Comparison of ENCODE assay signal across 25 cellular contexts in the genomic region with DNA sequence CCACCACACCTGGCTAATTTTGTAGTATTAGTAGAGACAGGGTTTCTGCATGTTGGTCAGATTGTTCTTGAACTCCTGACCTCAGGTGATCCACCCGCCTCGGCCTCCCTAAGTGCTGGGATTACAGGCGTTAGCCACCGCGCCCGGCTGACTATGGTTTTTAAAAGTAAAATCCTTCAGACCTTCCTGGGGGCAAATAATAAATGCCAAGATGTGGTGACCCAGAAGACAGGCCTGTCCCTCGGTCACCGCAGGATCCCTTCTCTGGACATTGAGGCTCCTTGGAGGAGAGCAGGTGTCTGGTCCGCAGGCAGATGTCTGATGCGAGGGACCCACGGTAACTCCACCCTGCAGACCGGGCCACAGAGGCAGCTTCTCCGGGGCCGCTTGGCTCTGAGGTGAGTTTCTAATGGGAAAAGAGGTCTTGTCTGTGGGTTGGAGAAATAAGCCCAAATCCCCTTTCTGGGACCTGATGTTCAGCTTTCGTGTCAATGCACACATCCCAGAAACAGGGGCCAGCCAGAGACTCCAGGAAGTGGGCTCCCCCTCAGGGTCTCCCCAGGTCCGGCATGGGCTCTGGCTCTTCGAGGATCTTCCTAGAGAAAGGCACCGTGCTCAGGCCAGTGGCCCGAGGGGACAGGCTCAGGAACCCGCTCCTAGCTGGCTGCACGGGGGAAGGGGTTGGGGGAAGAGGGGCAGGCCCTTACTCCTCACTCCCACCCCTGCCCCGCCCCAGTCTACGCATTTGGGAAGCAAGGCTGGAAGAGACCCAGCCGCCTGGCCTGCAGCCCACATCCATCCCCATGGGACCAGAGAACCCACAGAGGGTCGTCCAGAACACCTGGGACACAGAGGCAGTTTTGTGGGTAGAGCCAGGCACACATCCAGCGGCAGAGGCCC.
DNase-seq lines count a peak whose midpoint lies in the region; ATAC-seq and TF ChIP-seq lines count a peak whose summit lies in the region.
"Had no signal": no experiment of that assay in that cellular context is flagged by ENCODE, and none has a peak within 500 bp of the region (broad histone marks: within the 10 kb centered on the region; RNA-seq: fewer than 3 reads in every experiment).

No MANE protein-coding gene starts in this region.

- no peak overlapping the region for H4K8ac ChIP-seq in neuronal stem cell (ENCODE audit: low read depth, low read length)

- no peaks in the 10 kb centered on the region for H3K36me3 ChIP-seq in neuronal stem cell (replicated peaks in 1 of 2; ENCODE audit: control insufficient read depth in 2 of 2, insufficient read depth in 2 of 2, low read length in 2 of 2)
- H3K36me3 ChIP-seq: ascending aorta had no signal

- H3K4ac ChIP-seq in neuronal stem cell (ENCODE audit: low read length), result no peak overlapping the region

- H2AFZ ChIP-seq in neuronal stem cell (ENCODE audit: low read length), result no peak overlapping the region

- no peak overlapping the region for H3K4me3 Mint-ChIP-seq in activated naive CD8-positive, alpha-beta T cell treated with anti-CD3 and anti-CD28 coated beads, Interleukin-2, amount 10 ng/mL, durations not matched to agents 7 days and 5 days
- H3K4me3 Mint-ChIP-seq in activated naive CD8-positive, alpha-beta T cell treated with anti-CD3 and anti-CD28 coated beads for 36 hours, result no peak overlapping the region
- no peak overlapping the region for H3K4me3 Mint-ChIP-seq in type B pancreatic cell
- H3K4me3 Mint-ChIP-seq: CD4-positive, CD25-positive, alpha-beta regulatory T cell; stimulated activated naive CD8-positive, alpha-beta T cell treated with anti-CD3 and anti-CD28 coated beads, Interleukin-15, amount 100 ng/mL, for 72 hours; T-helper 17 cell had no signal

- peaks cover 46% of the 10 kb centered on the region for H3K27me3 Mint-ChIP-seq in activated naive CD8-positive, alpha-beta T cell treated with anti-CD3 and anti-CD28 coated beads, Interleukin-2, amount 10 ng/mL, durations not matched to agents 7 days and 5 days
- peaks cover 38% of the 10 kb centered on the region for H3K27me3 Mint-ChIP-seq in activated naive CD8-positive, alpha-beta T cell treated with anti-CD3 and anti-CD28 coated beads for 36 hours
- H3K27me3 Mint-ChIP-seq in type B pancreatic cell, result peaks cover 16% of the 10 kb centered on the region

- H3K23ac ChIP-seq in neuronal stem cell (ENCODE audit: low read depth, low read length, poor library complexity), result no peak overlapping the region

- H3K9me3 Mint-ChIP-seq in activated naive CD8-positive, alpha-beta T cell treated with anti-CD3 and anti-CD28 coated beads, Interleukin-2, amount 10 ng/mL, durations not matched to agents 7 days and 5 days, result no peaks in the 10 kb centered on the region
- H3K9me3 Mint-ChIP-seq in activated naive CD8-positive, alpha-beta T cell treated with anti-CD3 and anti-CD28 coated beads for 36 hours, result peaks cover 5% of the 10 kb centered on the region
- peaks cover 4% of the 10 kb centered on the region for H3K9me3 Mint-ChIP-seq in type B pancreatic cell

- H3K27me3 ChIP-seq in neuronal stem cell (ENCODE audit: control insufficient read depth in 3 of 3, insufficient read depth in 3 of 3, low read depth in 1 of 3, low read length in 3 of 3), result peaks cover 0 to 31% (median 3%) of the 10 kb centered on the region in 3 experiments
- H3K27me3 ChIP-seq: ascending aorta had no signal

- H3K4me1 ChIP-seq in neuronal stem cell (ENCODE audit: control insufficient read depth in 2 of 2, insufficient read depth in 1 of 2, low read depth in 1 of 2, low read length in 2 of 2), result peaks cover 36 to 44% of the 10 kb centered on the region in 2 donors
- H3K4me1 ChIP-seq: ascending aorta had no signal

- H3K14ac ChIP-seq in neuronal stem cell (ENCODE audit: low read length), result peak overlapping the region; percentile 82

- H3K27ac Mint-ChIP-seq in activated naive CD8-positive, alpha-beta T cell treated with anti-CD3 and anti-CD28 coated beads, Interleukin-2, amount 10 ng/mL, durations not matched to agents 7 days and 5 days, result no peak overlapping the region
- no peak overlapping the region for H3K27ac Mint-ChIP-seq in activated naive CD8-positive, alpha-beta T cell treated with anti-CD3 and anti-CD28 coated beads for 36 hours
- no peak overlapping the region for H3K27ac Mint-ChIP-seq in type B pancreatic cell
- H3K27ac Mint-ChIP-seq: CD4-positive, CD25-positive, alpha-beta regulatory T cell; stimulated activated naive CD8-positive, alpha-beta T cell treated with anti-CD3 and anti-CD28 coated beads, Interleukin-15, amount 100 ng/mL, for 72 hours; T-helper 17 cell had no signal

- H3K4me1 Mint-ChIP-seq in activated naive CD8-positive, alpha-beta T cell treated with anti-CD3 and anti-CD28 coated beads, Interleukin-2, amount 10 ng/mL, durations not matched to agents 7 days and 5 days, result no peaks in the 10 kb centered on the region
- H3K4me1 Mint-ChIP-seq in activated naive CD8-positive, alpha-beta T cell treated with anti-CD3 and anti-CD28 coated beads for 36 hours, result no peaks in the 10 kb centered on the region
- H3K4me1 Mint-ChIP-seq in type B pancreatic cell (ENCODE audit: unreplicated experiment), result peaks cover 9% of the 10 kb centered on the region
- H3K4me1 Mint-ChIP-seq: T-helper 17 cell had no signal

- peak overlapping the region; percentile 59 for H3K18ac ChIP-seq in neuronal stem cell (ENCODE audit: low read length)

- peaks cover 4% of the 10 kb centered on the region for H3K79me1 ChIP-seq in neuronal stem cell (ENCODE audit: low read depth, low read length)

- H2BK120ac ChIP-seq in neuronal stem cell (ENCODE audit: low read depth, low read length), result no peak overlapping the region

- H3K4me2 ChIP-seq in neuronal stem cell (ENCODE audit: insufficient read depth, low read length, poor library complexity, severe bottlenecking), result no peak overlapping the region

- H3K9me3 ChIP-seq in neuronal stem cell (replicated peaks in 1 of 2; ENCODE audit: control insufficient read depth in 2 of 2, insufficient read depth in 1 of 2, low read depth in 1 of 2, low read length in 2 of 2), result peaks cover 1 to 12% of the 10 kb centered on the region in 2 donors

- H2BK12ac ChIP-seq in neuronal stem cell (ENCODE audit: low read length), result peak overlapping the region; percentile 58

- no peak overlapping the region for H4K91ac ChIP-seq in neuronal stem cell (ENCODE audit: low read depth, low read length, poor library complexity)

- DNase-seq in activated naive CD8-positive, alpha-beta T cell treated with anti-CD3 and anti-CD28 coated beads, Interleukin-2, amount 10 ng/mL, durations not matched to agents 7 days and 5 days, result peak; percentile 6
- no peak for DNase-seq in activated naive CD8-positive, alpha-beta T cell treated with anti-CD3 and anti-CD28 coated beads for 36 hours
- DNase-seq in NCI-H2171 treated with DMSO at 0.1 percent for 48 hours (lab: John Stamatoyannopoulos, UW) (peak; percentile 33), neuronal stem cell (ENCODE audit: low spot score) (no peak), type B pancreatic cell (ENCODE audit: extremely low spot score, unreplicated experiment) (peak; percentile 64), globus pallidus (ENCODE audit: low spot score) (no peak), NOMO-1 (lab: John Stamatoyannopoulos, UW; ENCODE audit: unreplicated experiment in 2 of 2) (no peak), kidney tubule cell (ENCODE audit: low spot score) (no peak)
- DNase-seq: activated naive CD4-positive, alpha-beta T cell treated with anti-CD3 and anti-CD28 coated beads, Interleukin-2, amount 50 U/mL, for 16 hours; activated T-cell treated with anti-CD3 and anti-CD28 coated beads for 4 hours; CD4-positive, CD25-positive, alpha-beta regulatory T cell; central memory CD4-positive, alpha-beta T cell; DMS 273 treated with DMSO at 0.1 percent for 48 hours; erythroblast; foreskin keratinocyte; GOT3; hippocampal formation; Karpas-422; NCI-H2029 treated with DMSO at 0.1 percent for 48 hours; NK-92 treated with Interleukin-12 subunit alpha and Interleukin-12 subunit beta, amount 100 ng/mL, for 24 hours; retina; T-helper 17 cell had no signal

- H3K4me3 ChIP-seq in neuronal stem cell (ENCODE audit: low read length in 2 of 2), result no peak overlapping the region
- H3K4me3 ChIP-seq: ascending aorta, SK-N-MC had no signal

- H3K27ac ChIP-seq in neuronal stem cell (replicated peaks; ENCODE audit: low read length), result no peak overlapping the region
- H3K27ac ChIP-seq: ascending aorta, foreskin keratinocyte, SK-N-MC had no signal

- peak overlapping the region; percentile 95 for H2AK5ac ChIP-seq in neuronal stem cell (ENCODE audit: low read depth, low read length)

- no peaks in the 10 kb centered on the region for H3K36me3 Mint-ChIP-seq in activated naive CD8-positive, alpha-beta T cell treated with anti-CD3 and anti-CD28 coated beads, Interleukin-2, amount 10 ng/mL, durations not matched to agents 7 days and 5 days
- peaks cover 2% of the 10 kb centered on the region for H3K36me3 Mint-ChIP-seq in activated naive CD8-positive, alpha-beta T cell treated with anti-CD3 and anti-CD28 coated beads for 36 hours
- no peaks in the 10 kb centered on the region for H3K36me3 Mint-ChIP-seq in type B pancreatic cell
- H3K36me3 Mint-ChIP-seq: CD4-positive, CD25-positive, alpha-beta regulatory T cell had no signal

- no peak for TF ChIP-seq CTCF in type B pancreatic cell (conservative IDR thresholded peaks at IDR 0.05)

- H2BK15ac ChIP-seq in neuronal stem cell (ENCODE audit: low read length), result peak overlapping the region; percentile 95

- no CpG with 5 or more reads among the region's 26 CpGs for WGBS in neuronal stem cell (ENCODE audit: extremely low coverage in 2 of 2, insufficient read length in 2 of 2, insufficient replicate concordance in 1 of 2), 2 donors

- H3K9ac ChIP-seq in neuronal stem cell (ENCODE audit: low read depth, low read length, poor library complexity), result no peak overlapping the region

- no peak for ATAC-seq in activated naive CD8-positive, alpha-beta T cell treated with anti-CD3 and anti-CD28 coated beads, Interleukin-2, amount 10 ng/mL, durations not matched to agents 7 days and 5 days (ENCODE audit: low read depth)
- ATAC-seq: foreskin keratinocyte; stimulated activated naive CD8-positive, alpha-beta T cell treated with anti-CD3 and anti-CD28 coated beads, Interleukin-15, amount 100 ng/mL, for 72 hours; T-helper 17 cell had no signal

- POLR2A ChIA-PET in activated naive CD8-positive, alpha-beta T cell treated with anti-CD3 and anti-CD28 coated beads, Interleukin-2, amount 10 ng/mL, durations not matched to agents 7 days and 5 days (lab: Charles Lee), result no interaction called here

- no peak overlapping the region for H2BK5ac ChIP-seq in neuronal stem cell (ENCODE audit: low read length)

Comparison
In these comparisons a context has a peak if more than half of its experiments do, and no peak if none do; other contexts are left out.
1. DNase-seq: peak in activated naive CD8-positive, alpha-beta T cell treated with anti-CD3 and anti-CD28 coated beads, Interleukin-2, amount 10 ng/mL, durations not matched to agents 7 days and 5 days (single experiment), NCI-H2171 treated with DMSO at 0.1 percent for 48 hours (single experiment) and type B pancreatic cell (single experiment); none in activated naive CD8-positive, alpha-beta T cell treated with anti-CD3 and anti-CD28 coated beads for 36 hours (single experiment), neuronal stem cell (single experiment), globus pallidus (single experiment), NOMO-1 (0 of 2) and kidney tubule cell (single experiment).